1 cellular context compared by ENCODE assay signal in genomic region chr1:180778782-180779398, GRCh38.
TF ChIP-seq lines count a peak whose summit lies in the region.

No MANE protein-coding gene starts in this region.

TF ChIP-seq in GM23338, 12 proteins besides CTCF, POLR2A, EP300 and RAD21 (continued from another document):
- no peak for TF ChIP-seq ZNF462 (CRISPR knock-in tag; IDR thresholded peaks at IDR 0.05)
- TF ChIP-seq JUNB (IDR thresholded peaks at IDR 0.05; ENCODE audit: unreplicated experiment) = no peak
